9 cellular contexts compared by ENCODE assay signal in genomic region chr20:47320990-47321805, GRCh38. TPM values are rescaled to one million over a fixed set of nuclear protein-coding genes. Genes with fewer than 3 reads are reported as not detected.
A peak's percentile ranks its signal among the peaks of the same experiment; 100 is the strongest.
DNase-seq lines count a peak whose midpoint lies in the region; ATAC-seq, FAIRE-seq and TF ChIP-seq lines count a peak whose summit lies in the region.
"Had no signal": no experiment of that assay in that cellular context is flagged by ENCODE, and none has a peak within 500 bp of the region (broad histone marks: within the 10 kb centered on the region; RNA-seq: fewer than 3 reads in every experiment).

No MANE protein-coding gene starts in this region.

- H4K20me1 ChIP-seq in GM12878 (ENCODE audit: control insufficient read depth, insufficient read depth), result peaks cover 26% of the 10 kb centered on the region

- no peaks in the 10 kb centered on the region for H3K27me3 ChIP-seq in left ventricle myocardium inferior (ENCODE audit: low read depth)
- no peaks in the 10 kb centered on the region for H3K27me3 ChIP-seq in GM12878 (replicated peaks in 1 of 2; ENCODE audit: control insufficient read depth in 2 of 2, insufficient read depth in 2 of 2, low read length in 1 of 2)
- no peaks in the 10 kb centered on the region for H3K27me3 ChIP-seq in uterus

- peaks cover 13% of the 10 kb centered on the region for H3K36me3 Mint-ChIP-seq in mesothelial cell of epicardium

- H3K27me3 Mint-ChIP-seq in mesothelial cell of epicardium (ENCODE audit: low read depth), result no peaks in the 10 kb centered on the region

- DNase-seq in left ventricle myocardium inferior (no peak), left ventricle myocardium superior (no peak), GM12878 (ENCODE audit: low read depth, low spot score) (no peak), mesothelial cell of epicardium (ENCODE audit: low spot score in 2 of 2, unreplicated experiment in 2 of 2) (no peak), uterus (no peak), NCI-H82 (lab: John Stamatoyannopoulos, UW) (no peak)
- DNase-seq in activated CD4-positive, alpha-beta T cell treated with anti-CD3 and anti-CD28 coated beads, Interleukin-2, amount 50 U/mL, for 4 hours, result no peak
- DNase-seq: DMS79 treated with DMSO at 0.1 percent for 48 hours had no signal

- no peak for TF ChIP-seq RAD21 in GM12878 (IDR thresholded peaks at IDR 0.05; ENCODE audit: insufficient read depth, low read depth, low read length)

- H3K9me3 Mint-ChIP-seq in mesothelial cell of epicardium, result no peaks in the 10 kb centered on the region

- H3K36me3 ChIP-seq in left ventricle myocardium inferior (no peaks in the 10 kb centered on the region), GM12878 (ENCODE audit: control insufficient read depth in 2 of 2, insufficient read depth in 2 of 2, low read length in 1 of 2) (peaks cover 22 to 25% of the 10 kb centered on the region in 2 experiments), uterus (no peaks in the 10 kb centered on the region)

- H3K4me1 ChIP-seq in left ventricle myocardium inferior (peaks cover 96% of the 10 kb centered on the region), GM12878 (ENCODE audit: control insufficient read depth, insufficient read depth, low read length) (peaks cover 28% of the 10 kb centered on the region), uterus (peaks cover 16 to 36% of the 10 kb centered on the region in 2 donors)

- no peak for TF ChIP-seq POLR2A in GM12878 (IDR thresholded peaks at IDR 0.05; ENCODE audit: low read depth, low read length)
- TF ChIP-seq POLR2A in uterus (IDR thresholded peaks at IDR 0.05), result no peak

- BruUV-seq in GM12878 (replicated peaks; lab: Mats Ljungman, UMichigan), result no TSS peak

- 93% methylated on average over 7 of the region's 7 CpGs for WGBS in GM12878 (ENCODE audit: insufficient coverage, insufficient replicate concordance, low lambda C conversion rate, missing lambda C conversion rate)

- no peak overlapping the region for H3K9ac ChIP-seq in GM12878 (ENCODE audit: control insufficient read depth, insufficient read depth, low read length)

- RAD21 ChIA-PET in GM12878 (lab: Charles Lee; ENCODE audit: unreplicated experiment), result no interaction called here

- H3K4me1 Mint-ChIP-seq in mesothelial cell of epicardium, result peaks cover 66% of the 10 kb centered on the region

- ATAC-seq in left ventricle myocardium superior (no peak), GM12878 (no peak), GM21529 (IDR thresholded peaks at IDR 0.05; ENCODE audit: unreplicated experiment) (no peak)

- H3K27ac Mint-ChIP-seq in mesothelial cell of epicardium, result peak overlapping the region; percentile 100

- CTCF ChIA-PET in GM12878 (lab: Yijun Ruan, JAX), result interaction anchor here (1.4 kb wide), 1 partner anchor 63 kb away, joined by 3 read pairs; no protein-coding TSS in a partner anchor

- H3K9me3 ChIP-seq in left ventricle myocardium inferior (replicated peaks) (no peaks in the 10 kb centered on the region), GM12878 (replicated peaks; ENCODE audit: control insufficient read depth, insufficient read depth, low read length) (no peaks in the 10 kb centered on the region), uterus (no peaks in the 10 kb centered on the region)

- intact Hi-C loops in left ventricle myocardium inferior (cut with micrococcal nuclease), result no loop called here
- intact Hi-C loops in left ventricle myocardium superior (cut with micrococcal nuclease), result no loop called here
- intact Hi-C loops in GM12878 (cut with micrococcal nuclease; ENCODE audit: unreplicated experiment), result no loop called here
- intact Hi-C loops in uterus (cut with DNase I; ENCODE audit: low total_unique reads), result no loop called here

- H3K4me3 ChIP-seq in left ventricle myocardium inferior, result no peak overlapping the region
- no peak overlapping the region for H3K4me3 ChIP-seq in GM12878
- no peak overlapping the region for H3K4me3 ChIP-seq in uterus

- in situ Hi-C loops in GM12878 (cut with MboI), result no loop called here

- POLR2A ChIA-PET in GM12878 (lab: Charles Lee), result interaction anchor here (0.5 to 0.8 kb wide), 4 partner anchors 12 to 374 kb away, joined by 3 to 4 read pairs (median 3); no protein-coding TSS in a partner anchor

- no peak for TF ChIP-seq EP300 in GM12878 (IDR thresholded peaks at IDR 0.05; ENCODE audit: borderline replicate concordance in 1 of 2, control insufficient read depth in 1 of 2, low read depth in 2 of 2, low read length in 2 of 2)

- H3K79me2 ChIP-seq in GM12878 (ENCODE audit: control insufficient read depth, insufficient read depth, low read length), result peaks cover 71% of the 10 kb centered on the region

- H3K27ac ChIP-seq in left ventricle myocardium inferior (replicated peaks) (peak overlapping the region; percentile 98), GM12878 (ENCODE audit: control insufficient read depth, insufficient read depth) (no peak overlapping the region), uterus (peak overlapping the region; percentile 93 to 98)

- no peak overlapping the region for H2AFZ ChIP-seq in GM12878 (ENCODE audit: control insufficient read depth, low read depth, low read length)

- H3K4me3 Mint-ChIP-seq in mesothelial cell of epicardium, result no peak overlapping the region

- no peak overlapping the region for H3K4me2 ChIP-seq in GM12878 (ENCODE audit: control insufficient read depth, insufficient read depth)

- TF ChIP-seq CTCF in left ventricle myocardium inferior (IDR thresholded peaks at IDR 0.05; ENCODE audit: borderline replicate concordance) (no peak), GM12878 (IDR thresholded peaks at IDR 0.05 in 2 of 3, conservative IDR thresholded peaks at IDR 0.05 in 1 of 3; ENCODE audit: control insufficient read depth in 2 of 3, extremely low read depth in 1 of 3, insufficient read depth in 1 of 3, low read depth in 3 of 3, low read length in 3 of 3) (no peak), mesothelial cell of epicardium (IDR thresholded peaks at IDR 0.05; ENCODE audit: unreplicated experiment) (no peak), uterus (IDR thresholded peaks at IDR 0.05) (no peak)

- SMC1A ChIA-PET in GM12878 (lab: Charles Lee; ENCODE audit: uncharacterized antibody, unreplicated experiment), result interaction anchor here (1.0 kb wide), 1 partner anchor 49 kb away, joined by 3 read pairs; no protein-coding TSS in a partner anchor

- FAIRE-seq in GM12878 (lab: Jason Lieb, UNC), result no peak

TF ChIP-seq in GM12878, 131 proteins besides CTCF, POLR2A, EP300 and RAD21:
- TF ChIP-seq ATF3 (IDR thresholded peaks at IDR 0.05; ENCODE audit: borderline replicate concordance, extremely low read depth, low read depth, low read length) (no peak), HSF1 (IDR thresholded peaks at IDR 0.05; ENCODE audit: low read depth, low read length) (no peak), ETV6 (conservative IDR thresholded peaks at IDR 0.05 in 1 of 2, IDR thresholded peaks at IDR 0.05 in 1 of 2; ENCODE audit: borderline replicate concordance in 1 of 2, low read depth in 1 of 2) (peak in 1 of 2 experiments; percentile 93; a peak in 2 of 4 replicates), NFIC (IDR thresholded peaks at IDR 0.05; ENCODE audit: low read depth, low read length) (no peak), NFXL1 (IDR thresholded peaks at IDR 0.05; ENCODE audit: borderline replicate concordance) (0 out of 2 replicates have a peak, but pooled peaks have one; percentile 34), MAX (IDR thresholded peaks at IDR 0.05; ENCODE audit: low read depth, low read length) (no peak), ESRRA (IDR thresholded peaks at IDR 0.05; ENCODE audit: low read length) (no peak)

RNA-seq across cellular contexts. Expression of gene ZMYND8, which starts 35.3 kb away (rescaled TPM):
- total RNA-seq in left ventricle myocardium inferior (37.9 TPM), left ventricle myocardium superior (40.1 TPM), GM12878 (2014; rRNA removed) (17.8 and 18.5 TPM in 2 replicates), GM12878 (2014; rRNA removed; fragmentation: Illumina TruSeq; extraction: Trizol) (24.1 and 24.2 TPM in 2 replicates), GM12878 (2021) (42.1 and 54.8 TPM in 2 replicates), mesothelial cell of epicardium (119 to 120 TPM (median 119 TPM) in 3 replicates), uterus (10 to 100 TPM; 10.2 to 26.7 (median 16.0) TPM)
- total RNA-seq in GM12878 (2013; cell fraction: nucleolus; rRNA removed), result 207 and 208 TPM in 2 replicates
- polyA plus RNA-seq in GM12878 (2011; ENCODE audit: low read depth), result 9.9 TPM
- polyA plus RNA-seq in GM12878 (2011; rRNA removed) (26.6 and 34.3 TPM in 2 replicates), GM12878 (2014; fragmentation: Illumina TruSeq; extraction: Trizol) (27.1 and 27.9 TPM in 2 replicates), GM12878 (2014; fragmentation: Nextera tagmentation; extraction: Ambion mirVana) (10 to 100 TPM; 12.9 to 18.4 TPM), GM12878 (2014; rRNA removed) (21.7 and 22.7 TPM in 2 replicates), GM12878 (2016; fragmentation: Nextera tagmentation; extraction: Ambion mirVana) (10 to 100 TPM; 22.1 to 25.0 TPM)
- 21.0 and 23.6 TPM in 2 replicates for polyA plus RNA-seq in GM12878 (2011; cell fraction: cytosol; rRNA removed)
- polyA plus RNA-seq in GM12878 (2011; cell fraction: nucleus; rRNA removed), result 69.7 and 78.1 TPM in 2 replicates
- polyA plus RNA-seq in GM12878 (2012), result 16.4 and 22.5 TPM in 2 replicates
- polyA minus RNA-seq in GM12878 (2011; rRNA and poly(A)+ RNA removed), result 49.9 and 55.7 TPM in 2 replicates
- polyA minus RNA-seq in GM12878 (2011; cell fraction: cytosol; rRNA and poly(A)+ RNA removed), result 18.0 and 20.2 TPM in 2 replicates
- 45.5 and 61.3 TPM in 2 replicates for polyA minus RNA-seq in GM12878 (2011; cell fraction: nucleus; rRNA and poly(A)+ RNA removed)
